11 cellular contexts compared by ENCODE assay signal in genomic region chr5:2739360-2740050, GRCh38. TPM values are rescaled to one million over a fixed set of nuclear protein-coding genes. Genes with fewer than 3 reads are reported as not detected.
DNase-seq lines count a peak whose midpoint lies in the region; ATAC-seq and TF ChIP-seq lines count a peak whose summit lies in the region.
"Had no signal": no experiment of that assay in that cellular context is flagged by ENCODE, and none has a peak within 500 bp of the region (broad histone marks: within the 10 kb centered on the region; RNA-seq: fewer than 3 reads in every experiment).

No MANE protein-coding gene starts in this region.

- peak; percentile 61 for DNase-seq in AG20443 (ENCODE audit: low spot score)
- DNase-seq in Right ventricle myocardium inferior (ENCODE audit: missing footprints) = no peak
- peak; percentile 84 for DNase-seq in osteocyte (ENCODE audit: extremely low spot score, unreplicated experiment)
- DNase-seq in activated naive CD4-positive, alpha-beta T cell treated with anti-CD3 and anti-CD28 coated beads, Interleukin-2, amount 10 ng/mL, durations not matched to agents 7 days and 5 days = no peak
- no peak for DNase-seq in activated CD4-positive, alpha-beta memory T cell treated with anti-CD3 and anti-CD28 coated beads, Interleukin-2, amount 10 ng/mL, durations not matched to agents 7 days and 5 days
- DNase-seq in Karpas-422 = no peak
- DNase-seq in AG08395 (ENCODE audit: low spot score) = no peak
- DNase-seq: activated gamma-delta T cell treated with Interleukin-2 at 50 U/mL for 16 hours, DMS79 had no signal

- POLR2A ChIA-PET in activated CD4-positive, alpha-beta memory T cell treated with anti-CD3 and anti-CD28 coated beads, Interleukin-2, amount 10 ng/mL, durations not matched to agents 7 days and 5 days (lab: Charles Lee) = no interaction called here

- H3K27me3 Mint-ChIP-seq in osteocyte (ENCODE audit: unreplicated experiment) = peaks cover 1% of the 10 kb centered on the region
- peaks cover 80% of the 10 kb centered on the region for H3K27me3 Mint-ChIP-seq in activated naive CD4-positive, alpha-beta T cell treated with anti-CD3 and anti-CD28 coated beads, Interleukin-2, amount 10 ng/mL, durations not matched to agents 7 days and 5 days
- H3K27me3 Mint-ChIP-seq in activated CD4-positive, alpha-beta memory T cell treated with anti-CD3 and anti-CD28 coated beads, Interleukin-2, amount 10 ng/mL, durations not matched to agents 7 days and 5 days = peaks cover 38% of the 10 kb centered on the region

- H3K9ac ChIP-seq in Karpas-422 (ENCODE audit: low read length) = no peak overlapping the region

- H3K9me2 ChIP-seq in Karpas-422 (replicated peaks; ENCODE audit: insufficient read depth, low read length) = no peaks in the 10 kb centered on the region

- H3K9me3 ChIP-seq in Karpas-422 (ENCODE audit: low read length) = peaks cover 5% of the 10 kb centered on the region; the same call in 1 of the 2 replicates

- peak; percentile 69 for ATAC-seq in SK-N-SH treated with all-trans-retinoic acid at 6 μM for 48 hours
- ATAC-seq in Right ventricle myocardium inferior = peak; percentile 37

- H4K20me1 ChIP-seq in Karpas-422 (ENCODE audit: insufficient read depth, low read depth, low read length) = no peaks in the 10 kb centered on the region

- H3K36me3 ChIP-seq in Karpas-422 (ENCODE audit: insufficient read depth, low read length) = no peaks in the 10 kb centered on the region

- peak overlapping the region; percentile 72 for H3K4me3 Mint-ChIP-seq in osteocyte (ENCODE audit: unreplicated experiment)
- no peak overlapping the region for H3K4me3 Mint-ChIP-seq in activated naive CD4-positive, alpha-beta T cell treated with anti-CD3 and anti-CD28 coated beads, Interleukin-2, amount 10 ng/mL, durations not matched to agents 7 days and 5 days
- no peak overlapping the region for H3K4me3 Mint-ChIP-seq in activated CD4-positive, alpha-beta memory T cell treated with anti-CD3 and anti-CD28 coated beads, Interleukin-2, amount 10 ng/mL, durations not matched to agents 7 days and 5 days

- peaks cover 7% of the 10 kb centered on the region for H3K4me1 Mint-ChIP-seq in osteocyte (ENCODE audit: unreplicated experiment)
- no peaks in the 10 kb centered on the region for H3K4me1 Mint-ChIP-seq in activated naive CD4-positive, alpha-beta T cell treated with anti-CD3 and anti-CD28 coated beads, Interleukin-2, amount 10 ng/mL, durations not matched to agents 7 days and 5 days
- H3K4me1 Mint-ChIP-seq in activated CD4-positive, alpha-beta memory T cell treated with anti-CD3 and anti-CD28 coated beads, Interleukin-2, amount 10 ng/mL, durations not matched to agents 7 days and 5 days = no peaks in the 10 kb centered on the region

- H3K4me1 ChIP-seq in Karpas-422 (ENCODE audit: low read length) = no peaks in the 10 kb centered on the region

- H2AFZ ChIP-seq in Karpas-422 (ENCODE audit: low read length) = no peak overlapping the region

- TF ChIP-seq CTCF in osteocyte (IDR thresholded peaks at IDR 0.05) = no peak

- no peak overlapping the region for H3K4me2 ChIP-seq in Karpas-422 (ENCODE audit: low read depth, low read length, poor library complexity, severe bottlenecking)

- H3K79me2 ChIP-seq in Karpas-422 (ENCODE audit: low read length) = no peaks in the 10 kb centered on the region

- H3K27ac ChIP-seq in Karpas-422 (ENCODE audit: low read length) = no peak overlapping the region
- H3K27ac ChIP-seq: SK-N-MC had no signal

- CTCF ChIA-PET in activated naive CD4-positive, alpha-beta T cell treated with anti-CD3 and anti-CD28 coated beads, Interleukin-2, amount 10 ng/mL, durations not matched to agents 7 days and 5 days (lab: Charles Lee) = no interaction called here
- CTCF ChIA-PET in activated CD4-positive, alpha-beta memory T cell treated with anti-CD3 and anti-CD28 coated beads, Interleukin-2, amount 10 ng/mL, durations not matched to agents 7 days and 5 days (lab: Charles Lee) = no interaction called here

- H3K9me3 Mint-ChIP-seq in osteocyte (ENCODE audit: unreplicated experiment) = no peaks in the 10 kb centered on the region
- no peaks in the 10 kb centered on the region for H3K9me3 Mint-ChIP-seq in activated naive CD4-positive, alpha-beta T cell treated with anti-CD3 and anti-CD28 coated beads, Interleukin-2, amount 10 ng/mL, durations not matched to agents 7 days and 5 days
- no peaks in the 10 kb centered on the region for H3K9me3 Mint-ChIP-seq in activated CD4-positive, alpha-beta memory T cell treated with anti-CD3 and anti-CD28 coated beads, Interleukin-2, amount 10 ng/mL, durations not matched to agents 7 days and 5 days

- H3K4me3 ChIP-seq in Karpas-422 (ENCODE audit: low read length) = no peak overlapping the region
- H3K4me3 ChIP-seq: SK-N-MC had no signal

- intact Hi-C loops in Right ventricle myocardium inferior (cut with DNase I) = no loop called here

- H3K36me3 Mint-ChIP-seq in osteocyte (ENCODE audit: unreplicated experiment) = peaks cover 8% of the 10 kb centered on the region
- H3K36me3 Mint-ChIP-seq in activated naive CD4-positive, alpha-beta T cell treated with anti-CD3 and anti-CD28 coated beads, Interleukin-2, amount 10 ng/mL, durations not matched to agents 7 days and 5 days = no peaks in the 10 kb centered on the region
- no peaks in the 10 kb centered on the region for H3K36me3 Mint-ChIP-seq in activated CD4-positive, alpha-beta memory T cell treated with anti-CD3 and anti-CD28 coated beads, Interleukin-2, amount 10 ng/mL, durations not matched to agents 7 days and 5 days (ENCODE audit: low read depth)

- no peaks in the 10 kb centered on the region for H3K27me3 ChIP-seq in Karpas-422 (ENCODE audit: low read length)

- H3K27ac Mint-ChIP-seq in osteocyte (ENCODE audit: unreplicated experiment) = no peak overlapping the region
- no peak overlapping the region for H3K27ac Mint-ChIP-seq in activated naive CD4-positive, alpha-beta T cell treated with anti-CD3 and anti-CD28 coated beads, Interleukin-2, amount 10 ng/mL, durations not matched to agents 7 days and 5 days
- no peak overlapping the region for H3K27ac Mint-ChIP-seq in activated CD4-positive, alpha-beta memory T cell treated with anti-CD3 and anti-CD28 coated beads, Interleukin-2, amount 10 ng/mL, durations not matched to agents 7 days and 5 days

TF ChIP-seq in SK-N-SH treated with all-trans-retinoic acid at 6 μM for 48 hours, 23 proteins besides CTCF, POLR2A, EP300 and RAD21:
- TF ChIP-seq ARNTL (CRISPR knock-in tag; IDR thresholded peaks at IDR 0.05; ENCODE audit: borderline replicate concordance, low read depth) (no peak), ZNF70 (CRISPR knock-in tag; IDR thresholded peaks at IDR 0.05) (no peak), TSHZ2 (CRISPR knock-in tag; IDR thresholded peaks at IDR 0.05) (no peak)
- TF ChIP-seq, protein P1, sequence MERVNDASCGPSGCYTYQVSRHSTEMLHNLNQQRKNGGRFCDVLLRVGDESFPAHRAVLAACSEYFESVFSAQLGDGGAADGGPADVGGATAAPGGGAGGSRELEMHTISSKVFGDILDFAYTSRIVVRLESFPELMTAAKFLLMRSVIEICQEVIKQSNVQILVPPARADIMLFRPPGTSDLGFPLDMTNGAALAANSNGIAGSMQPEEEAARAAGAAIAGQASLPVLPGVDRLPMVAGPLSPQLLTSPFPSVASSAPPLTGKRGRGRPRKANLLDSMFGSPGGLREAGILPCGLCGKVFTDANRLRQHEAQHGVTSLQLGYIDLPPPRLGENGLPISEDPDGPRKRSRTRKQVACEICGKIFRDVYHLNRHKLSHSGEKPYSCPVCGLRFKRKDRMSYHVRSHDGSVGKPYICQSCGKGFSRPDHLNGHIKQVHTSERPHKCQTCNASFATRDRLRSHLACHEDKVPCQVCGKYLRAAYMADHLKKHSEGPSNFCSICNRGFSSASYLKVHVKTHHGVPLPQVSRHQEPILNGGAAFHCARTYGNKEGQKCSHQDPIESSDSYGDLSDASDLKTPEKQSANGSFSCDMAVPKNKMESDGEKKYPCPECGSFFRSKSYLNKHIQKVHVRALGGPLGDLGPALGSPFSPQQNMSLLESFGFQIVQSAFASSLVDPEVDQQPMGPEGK (CRISPR knock-in tag; IDR thresholded peaks at IDR 0.05; ENCODE audit: borderline replicate concordance) = no peak

RNA-seq across cellular contexts. Expression of gene IRX2, which starts 12.0 kb away (rescaled TPM):
- total RNA-seq in Right ventricle myocardium inferior = 7.3 TPM
- total RNA-seq in osteocyte = 17.1 and 17.5 TPM in 2 replicates
- not detected for total RNA-seq in activated CD4-positive, alpha-beta memory T cell treated with anti-CD3 and anti-CD28 coated beads, Interleukin-2, amount 10 ng/mL, durations not matched to agents 7 days and 5 days
- not detected in 2 replicates for total RNA-seq in Karpas-422 (2014; rRNA removed; shearing (Covaris generic); ENCODE audit: low replicate concordance)

Comparison
In these comparisons a context has a peak if more than half of its experiments do, and no peak if none do; other contexts are left out.
1. DNase-seq: peak in AG20443 (single experiment) and osteocyte (single experiment); none in Right ventricle myocardium inferior (single experiment), activated naive CD4-positive, alpha-beta T cell treated with anti-CD3 and anti-CD28 coated beads, Interleukin-2, amount 10 ng/mL, durations not matched to agents 7 days and 5 days (single experiment), activated CD4-positive, alpha-beta memory T cell treated with anti-CD3 and anti-CD28 coated beads, Interleukin-2, amount 10 ng/mL, durations not matched to agents 7 days and 5 days (single experiment), Karpas-422 (single experiment) and AG08395 (single experiment).